Comparison of ENCODE assay signal across 8 cellular contexts in genomic region chr4:42627887-42628646, GRCh38. TPM values are rescaled to one million over a fixed set of nuclear protein-coding genes. Genes with fewer than 3 reads are reported as not detected.
A peak's percentile ranks its signal among the peaks of the same experiment; 100 is the strongest.
DNase-seq lines count a peak whose midpoint lies in the region; ATAC-seq lines count a peak whose summit lies in the region.

No MANE protein-coding gene starts in this region.

- peak overlapping the region; percentile 71 for H3K27ac ChIP-seq in thymus (ENCODE audit: low read depth)

- 57% methylated on average over 9 of the region's 9 CpGs for WGBS in thymus

- H3K4me1 ChIP-seq in thymus (ENCODE audit: control insufficient read depth, insufficient read depth, low read length) = peaks cover 45% of the 10 kb centered on the region

- in situ Hi-C loops in G401 (cut with HindIII; ENCODE audit: low sequenced_read_pairs) = no loop called here

- H3K4me1 Mint-ChIP-seq in IgD-negative memory B cell = peaks cover 48 to 74% (median 59%) of the 10 kb centered on the region in 3 donors

- H3K9me3 Mint-ChIP-seq in IgD-negative memory B cell = no peaks in the 10 kb centered on the region

- peaks cover 1% of the 10 kb centered on the region for H3K9me3 ChIP-seq in thymus (ENCODE audit: control insufficient read depth)

- ATAC-seq in GM21390 (IDR thresholded peaks at IDR 0.05; ENCODE audit: unreplicated experiment) = peak; percentile 90

- H3K27me3 Mint-ChIP-seq in IgD-negative memory B cell = no peaks in the 10 kb centered on the region

- peak overlapping the region; percentile 71 to 98 (median 72) for H3K27ac Mint-ChIP-seq in IgD-negative memory B cell

- peak; percentile 30 for DNase-seq in G401 (ENCODE audit: low spot score)
- peak; percentile 56 for DNase-seq in activated CD8-positive, alpha-beta memory T cell treated with anti-CD3 and anti-CD28 coated beads, Interleukin-2, amount 50 U/mL, for 4 hours
- peak; percentile 68 for DNase-seq in inferior parietal cortex (ENCODE audit: extremely low spot score)
- DNase-seq in GOT3 (lab: John Stamatoyannopoulos, UW) = no peak
- DNase-seq in NCI-H510A (lab: John Stamatoyannopoulos, UW) = no peak

- no peak overlapping the region for H3K4me3 ChIP-seq in thymus (ENCODE audit: low read length)

- H3K36me3 Mint-ChIP-seq in IgD-negative memory B cell = peaks cover 6% of the 10 kb centered on the region

- H3K4me3 Mint-ChIP-seq in IgD-negative memory B cell = peak overlapping the region; percentile 28 to 87 (median 74)

- no peaks in the 10 kb centered on the region for H3K27me3 ChIP-seq in thymus (ENCODE audit: control insufficient read depth, insufficient read depth)

- no peaks in the 10 kb centered on the region for H3K36me3 ChIP-seq in thymus (ENCODE audit: control insufficient read depth, insufficient read depth)

RNA-seq across cellular contexts. Expression of gene ATP8A1, which starts 28.8 kb away (rescaled TPM):
- 2.1 and 9.2 TPM in 2 replicates for total RNA-seq in G401 (2014; rRNA removed; shearing (Covaris generic))
- polyA plus RNA-seq in IgD-negative memory B cell = 15.0 TPM
- polyA plus RNA-seq in thymus = 30.9 TPM

Comparison
In these comparisons a context has a peak if more than half of its experiments do, and no peak if none do; other contexts are left out.
1. DNase-seq: peak in G401 (single experiment), activated CD8-positive, alpha-beta memory T cell treated with anti-CD3 and anti-CD28 coated beads, Interleukin-2, amount 50 U/mL, for 4 hours (single experiment) and inferior parietal cortex (single experiment); none in GOT3 (single experiment) and NCI-H510A (single experiment).